Comparison of ENCODE assay signal across 9 cellular contexts in genomic region chr7:30226593-30227268, GRCh38. TPM values are rescaled to one million over a fixed set of nuclear protein-coding genes. Genes with fewer than 3 reads are reported as not detected.
DNase-seq lines count a peak whose midpoint lies in the region; ATAC-seq, FAIRE-seq and TF ChIP-seq lines count a peak whose summit lies in the region.
"Had no signal": no experiment of that assay in that cellular context is flagged by ENCODE, and none has a peak within 500 bp of the region (broad histone marks: within the 10 kb centered on the region; RNA-seq: fewer than 3 reads in every experiment).

No MANE protein-coding gene starts in this region.

- FAIRE-seq in G401.6 (lab: Jason Lieb, UNC), result peak; percentile 11
- FAIRE-seq: endometrium had no signal

- H3K9ac ChIP-seq in colonic mucosa (ENCODE audit: low read depth in 2 of 2, low read length in 2 of 2), result peak overlapping the region in 1 of 2 donors; percentile 41
- no peak overlapping the region for H3K9ac ChIP-seq in rectal smooth muscle tissue (ENCODE audit: low read length)

- H3K27ac ChIP-seq in colonic mucosa (peak overlapping the region; percentile 58), rectal smooth muscle tissue (ENCODE audit: low read depth, low read length) (peak overlapping the region; percentile 18)

- DNase-seq in NCI-H2196 treated with DMSO at 0.1 percent for 48 hours (lab: John Stamatoyannopoulos, UW; ENCODE audit: unreplicated experiment), result peak; percentile 16
- DNase-seq in colonic mucosa, result peak; percentile 75
- DNase-seq in CD1c-positive myeloid dendritic cell (ENCODE audit: extremely low spot score), result no peak
- no peak for DNase-seq in activated T-cell treated with anti-CD3 and anti-CD28 coated beads for 4 hours
- no peak for DNase-seq in GM19238 (ENCODE audit: insufficient read length, low spot score)

- TF ChIP-seq CTCF in colonic mucosa (IDR thresholded peaks at IDR 0.05), result peak; percentile 38

- H3K4me3 ChIP-seq in colonic mucosa (no peak overlapping the region), rectal smooth muscle tissue (ENCODE audit: low read length) (no peak overlapping the region)

- H3K27me3 ChIP-seq in colonic mucosa (no peaks in the 10 kb centered on the region), rectal smooth muscle tissue (ENCODE audit: control insufficient read depth, insufficient read depth, low read length) (no peaks in the 10 kb centered on the region)

- H3K9me3 ChIP-seq in colonic mucosa, result no peaks in the 10 kb centered on the region

- H3K36me3 ChIP-seq in colonic mucosa (no peaks in the 10 kb centered on the region), rectal smooth muscle tissue (ENCODE audit: control insufficient read depth, insufficient read depth, low read length) (no peaks in the 10 kb centered on the region)

- no peak for ATAC-seq in GM18858 (IDR thresholded peaks at IDR 0.05; ENCODE audit: unreplicated experiment)

- intact Hi-C loops in colonic mucosa (cut with DNase I), result no loop called here

- H3K4me1 ChIP-seq in colonic mucosa, result peaks cover 8% of the 10 kb centered on the region
- H3K4me1 ChIP-seq in rectal smooth muscle tissue (ENCODE audit: control insufficient read depth, insufficient read depth, low read length), result peaks cover 3% of the 10 kb centered on the region

RNA-seq across cellular contexts. Expression of gene ZNRF2, which starts 57.7 kb away (rescaled TPM):
- 10 to 100 TPM; 42.4 to 45.9 TPM for total RNA-seq in colonic mucosa

Comparison
In these comparisons a context has a peak if more than half of its experiments do, and no peak if none do; other contexts are left out.
1. DNase-seq: peak in NCI-H2196 treated with DMSO at 0.1 percent for 48 hours (single experiment) and colonic mucosa (single experiment); none in CD1c-positive myeloid dendritic cell (single experiment), activated T-cell treated with anti-CD3 and anti-CD28 coated beads for 4 hours (single experiment) and GM19238 (single experiment).